Comparison of ENCODE assay signal across 1 cellular context in genomic region chr12:75390899-75391538, GRCh38.
A peak's percentile ranks its signal among the peaks of the same experiment; 100 is the strongest.
TF ChIP-seq lines count a peak whose summit lies in the region.

Gene GLIPR1L2 (plus strand): TSS chr12:75391089. CDS start chr12:75391117, 28 bp downstream.

TF ChIP-seq in GM12878, 131 proteins besides CTCF, POLR2A, EP300 and RAD21 (continued from another document and continues in another):
- no peak for TF ChIP-seq BCLAF1 (IDR thresholded peaks at IDR 0.05)
- TF ChIP-seq PBX3 (IDR thresholded peaks at IDR 0.05; ENCODE audit: insufficient replicate concordance, low read depth, low read length) = peak; percentile 92
- TF ChIP-seq ELK1 (IDR thresholded peaks at IDR 0.05; ENCODE audit: low read depth, low read length) = no peak; the same call in 1 of the 2 replicates
- no peak for TF ChIP-seq MYB (IDR thresholded peaks at IDR 0.05; ENCODE audit: borderline replicate concordance, low read depth, low read length)
- 0 out of 2 replicates have a peak, but pooled peaks have one; percentile 51 for TF ChIP-seq RFX5 (IDR thresholded peaks at IDR 0.05; ENCODE audit: low read depth, low read length)
- TF ChIP-seq ZBTB33 (IDR thresholded peaks at IDR 0.05) = no peak
- TF ChIP-seq ZNF687 (IDR thresholded peaks at IDR 0.05) = peak; percentile 71; the same call in 1 of the 2 replicates
- TF ChIP-seq SREBF2 (IDR thresholded peaks at IDR 0.05; ENCODE audit: low read length) = no peak
- peak; percentile 40 for TF ChIP-seq MEF2B (IDR thresholded peaks at IDR 0.05; ENCODE audit: partially characterized antibody, poor library complexity, severe bottlenecking)
- peak; percentile 75 for TF ChIP-seq CREM (IDR thresholded peaks at IDR 0.05; ENCODE audit: low read depth)
- TF ChIP-seq ATF2 (IDR thresholded peaks at IDR 0.05; ENCODE audit: low read length) = no peak
- no peak for TF ChIP-seq MEF2A (IDR thresholded peaks at IDR 0.05; ENCODE audit: insufficient read depth, low read depth, low read length)
- peak; percentile 88 for TF ChIP-seq CBX5 (IDR thresholded peaks at IDR 0.05; ENCODE audit: low read depth)
- TF ChIP-seq ESRRA (IDR thresholded peaks at IDR 0.05; ENCODE audit: low read length) = no peak
- TF ChIP-seq RELA (IDR thresholded peaks at IDR 0.05; ENCODE audit: borderline replicate concordance, partially characterized antibody) = no peak
- 0 out of 4 replicates have a peak, but pooled peaks of 1 of the 2 experiments have one; percentile 46 for TF ChIP-seq SRF (IDR thresholded peaks at IDR 0.05; ENCODE audit: low read depth in 2 of 2, low read length in 2 of 2)
- TF ChIP-seq CEBPZ (IDR thresholded peaks at IDR 0.05; ENCODE audit: low read depth, low read length) = no peak
- 0 out of 2 replicates have a peak, but pooled peaks have one; percentile 24 for TF ChIP-seq CHD2 (IDR thresholded peaks at IDR 0.05; ENCODE audit: borderline replicate concordance, low read depth, low read length)
- TF ChIP-seq HDGF (IDR thresholded peaks at IDR 0.05) = peak; percentile 96
- no peak for TF ChIP-seq MYC (IDR thresholded peaks at IDR 0.05; ENCODE audit: insufficient read depth, insufficient read length, insufficient replicate concordance, low read length, severe bottlenecking)
- no peak for TF ChIP-seq SKIL (IDR thresholded peaks at IDR 0.05; ENCODE audit: low read depth, poor library complexity, severe bottlenecking)
- no peak for TF ChIP-seq POLR2AphosphoS2 (IDR thresholded peaks at IDR 0.05; ENCODE audit: low read depth, low read length)
- TF ChIP-seq EZH2 (IDR thresholded peaks at IDR 0.05; ENCODE audit: borderline replicate concordance, control insufficient read depth, low read depth, low read length) = no peak
- TF ChIP-seq ZZZ3 (IDR thresholded peaks at IDR 0.05; ENCODE audit: control insufficient read depth, insufficient read length, low read depth) = no peak
- TF ChIP-seq WRNIP1 (IDR thresholded peaks at IDR 0.05; ENCODE audit: borderline replicate concordance, low read depth, low read length) = no peak
- no peak; the same call in 1 of the 2 replicates for TF ChIP-seq EED (IDR thresholded peaks at IDR 0.05; ENCODE audit: low read depth)
- no peak; the same call in 1 of the 2 replicates for TF ChIP-seq IKZF1 (conservative IDR thresholded peaks at IDR 0.05)
- TF ChIP-seq CBFB (IDR thresholded peaks at IDR 0.05; ENCODE audit: low read depth) = peak; percentile 84
- TF ChIP-seq SPI1 (IDR thresholded peaks at IDR 0.05; ENCODE audit: borderline replicate concordance, insufficient read depth, low read depth, low read length) = no peak
- peak; percentile 44; the same call in 1 of the 2 replicates for TF ChIP-seq SMAD5 (IDR thresholded peaks at IDR 0.05; ENCODE audit: low read depth)
- no peak for TF ChIP-seq ZBTB11 (CRISPR knock-in tag; IDR thresholded peaks at IDR 0.05)
- TF ChIP-seq RUNX3 (IDR thresholded peaks at IDR 0.05; ENCODE audit: low read length) = peak; percentile 80; the same call in 1 of the 2 replicates
- TF ChIP-seq CREB1 (IDR thresholded peaks at IDR 0.05; ENCODE audit: low read depth) = peak; percentile 93
